In genomic region chr2:167962436-167963226, GRCh38 we compare ENCODE assay signal across 1 cellular context.
A peak's percentile ranks its signal among the peaks of the same experiment; 100 is the strongest.
TF ChIP-seq lines count a peak whose summit lies in the region.

No MANE protein-coding gene starts in this region.

TF ChIP-seq in K562, 482 proteins besides CTCF, POLR2A, EP300 and RAD21 (continued from another document and continues in another):
- TF ChIP-seq, protein P1, sequence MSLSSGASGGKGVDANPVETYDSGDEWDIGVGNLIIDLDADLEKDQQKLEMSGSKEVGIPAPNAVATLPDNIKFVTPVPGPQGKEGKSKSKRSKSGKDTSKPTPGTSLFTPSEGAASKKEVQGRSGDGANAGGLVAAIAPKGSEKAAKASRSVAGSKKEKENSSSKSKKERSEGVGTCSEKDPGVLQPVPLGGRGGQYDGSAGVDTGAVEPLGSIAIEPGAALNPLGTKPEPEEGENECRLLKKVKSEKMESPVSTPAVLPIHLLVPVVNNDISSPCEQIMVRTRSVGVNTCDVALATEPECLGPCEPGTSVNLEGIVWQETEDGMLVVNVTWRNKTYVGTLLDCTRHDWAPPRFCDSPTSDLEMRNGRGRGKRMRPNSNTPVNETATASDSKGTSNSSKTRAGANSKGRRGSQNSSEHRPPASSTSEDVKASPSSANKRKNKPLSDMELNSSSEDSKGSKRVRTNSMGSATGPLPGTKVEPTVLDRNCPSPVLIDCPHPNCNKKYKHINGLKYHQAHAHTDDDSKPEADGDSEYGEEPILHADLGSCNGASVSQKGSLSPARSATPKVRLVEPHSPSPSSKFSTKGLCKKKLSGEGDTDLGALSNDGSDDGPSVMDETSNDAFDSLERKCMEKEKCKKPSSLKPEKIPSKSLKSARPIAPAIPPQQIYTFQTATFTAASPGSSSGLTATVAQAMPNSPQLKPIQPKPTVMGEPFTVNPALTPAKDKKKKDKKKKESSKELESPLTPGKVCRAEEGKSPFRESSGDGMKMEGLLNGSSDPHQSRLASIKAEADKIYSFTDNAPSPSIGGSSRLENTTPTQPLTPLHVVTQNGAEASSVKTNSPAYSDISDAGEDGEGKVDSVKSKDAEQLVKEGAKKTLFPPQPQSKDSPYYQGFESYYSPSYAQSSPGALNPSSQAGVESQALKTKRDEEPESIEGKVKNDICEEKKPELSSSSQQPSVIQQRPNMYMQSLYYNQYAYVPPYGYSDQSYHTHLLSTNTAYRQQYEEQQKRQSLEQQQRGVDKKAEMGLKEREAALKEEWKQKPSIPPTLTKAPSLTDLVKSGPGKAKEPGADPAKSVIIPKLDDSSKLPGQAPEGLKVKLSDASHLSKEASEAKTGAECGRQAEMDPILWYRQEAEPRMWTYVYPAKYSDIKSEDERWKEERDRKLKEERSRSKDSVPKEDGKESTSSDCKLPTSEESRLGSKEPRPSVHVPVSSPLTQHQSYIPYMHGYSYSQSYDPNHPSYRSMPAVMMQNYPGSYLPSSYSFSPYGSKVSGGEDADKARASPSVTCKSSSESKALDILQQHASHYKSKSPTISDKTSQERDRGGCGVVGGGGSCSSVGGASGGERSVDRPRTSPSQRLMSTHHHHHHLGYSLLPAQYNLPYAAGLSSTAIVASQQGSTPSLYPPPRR (CRISPR knock-in tag; IDR thresholded peaks at IDR 0.05; ENCODE audit: borderline replicate concordance) = no peak
- TF ChIP-seq LARP7 (IDR thresholded peaks at IDR 0.05) (no peak), PRPF4 (IDR thresholded peaks at IDR 0.05; ENCODE audit: insufficient read depth, low read depth, low read length, poor library complexity, severe bottlenecking) (no peak), RFX1 (IDR thresholded peaks at IDR 0.05) (no peak), ZNF79 (CRISPR knock-in tag; IDR thresholded peaks at IDR 0.05; ENCODE audit: low read depth) (no peak), NCOA4 (IDR thresholded peaks at IDR 0.05; ENCODE audit: partially characterized antibody) (no peak), MYNN (IDR thresholded peaks at IDR 0.05) (no peak), MYNN (CRISPR knock-in tag; IDR thresholded peaks at IDR 0.05) (no peak), ELF1 (tag; IDR thresholded peaks at IDR 0.05) (no peak), PTRF (tag; IDR thresholded peaks at IDR 0.05) (no peak), ZNF696 (CRISPR knock-in tag; conservative IDR thresholded peaks at IDR 0.05) (no peak), TCFL5 (CRISPR knock-in tag; conservative IDR thresholded peaks at IDR 0.05) (no peak), ELK3 (CRISPR knock-in tag; IDR thresholded peaks at IDR 0.05) (no peak), DACH1 (IDR thresholded peaks at IDR 0.05; ENCODE audit: partially characterized antibody) (no peak), MTA1 (IDR thresholded peaks at IDR 0.05; ENCODE audit: borderline replicate concordance) (no peak; the same call in 1 of the 2 replicates), HOMEZ (CRISPR knock-in tag; IDR thresholded peaks at IDR 0.05) (no peak), PURB (CRISPR knock-in tag; IDR thresholded peaks at IDR 0.05; ENCODE audit: low read depth) (no peak), CEBPG (CRISPR knock-in tag; IDR thresholded peaks at IDR 0.05) (no peak), CEBPG (tag; conservative IDR thresholded peaks at IDR 0.05 in 1 of 2, IDR thresholded peaks at IDR 0.05 in 1 of 2) (peak; percentile 31 to 39; a peak in 2 of 4 replicates), MED1 (CRISPR knock-in tag; IDR thresholded peaks at IDR 0.05; ENCODE audit: borderline replicate concordance) (no peak), ZNF551 (CRISPR knock-in tag; IDR thresholded peaks at IDR 0.05) (no peak), ZNF639 (CRISPR knock-in tag; conservative IDR thresholded peaks at IDR 0.05 in 1 of 2, IDR thresholded peaks at IDR 0.05 in 1 of 2) (peak in 1 of 2 experiments; percentile 18; a peak in 1 of 4 replicates), RFX7 (CRISPR knock-in tag; IDR thresholded peaks at IDR 0.05) (no peak), ZNF785 (CRISPR knock-in tag; IDR thresholded peaks at IDR 0.05) (no peak), ZNF121 (CRISPR knock-in tag; conservative IDR thresholded peaks at IDR 0.05) (no peak), NFE2L1 (tag; IDR thresholded peaks at IDR 0.05; ENCODE audit: borderline replicate concordance, low read depth) (no peak), ETV5 (CRISPR knock-in tag; IDR thresholded peaks at IDR 0.05; ENCODE audit: low read depth) (no peak)
- TF ChIP-seq, protein P2, sequence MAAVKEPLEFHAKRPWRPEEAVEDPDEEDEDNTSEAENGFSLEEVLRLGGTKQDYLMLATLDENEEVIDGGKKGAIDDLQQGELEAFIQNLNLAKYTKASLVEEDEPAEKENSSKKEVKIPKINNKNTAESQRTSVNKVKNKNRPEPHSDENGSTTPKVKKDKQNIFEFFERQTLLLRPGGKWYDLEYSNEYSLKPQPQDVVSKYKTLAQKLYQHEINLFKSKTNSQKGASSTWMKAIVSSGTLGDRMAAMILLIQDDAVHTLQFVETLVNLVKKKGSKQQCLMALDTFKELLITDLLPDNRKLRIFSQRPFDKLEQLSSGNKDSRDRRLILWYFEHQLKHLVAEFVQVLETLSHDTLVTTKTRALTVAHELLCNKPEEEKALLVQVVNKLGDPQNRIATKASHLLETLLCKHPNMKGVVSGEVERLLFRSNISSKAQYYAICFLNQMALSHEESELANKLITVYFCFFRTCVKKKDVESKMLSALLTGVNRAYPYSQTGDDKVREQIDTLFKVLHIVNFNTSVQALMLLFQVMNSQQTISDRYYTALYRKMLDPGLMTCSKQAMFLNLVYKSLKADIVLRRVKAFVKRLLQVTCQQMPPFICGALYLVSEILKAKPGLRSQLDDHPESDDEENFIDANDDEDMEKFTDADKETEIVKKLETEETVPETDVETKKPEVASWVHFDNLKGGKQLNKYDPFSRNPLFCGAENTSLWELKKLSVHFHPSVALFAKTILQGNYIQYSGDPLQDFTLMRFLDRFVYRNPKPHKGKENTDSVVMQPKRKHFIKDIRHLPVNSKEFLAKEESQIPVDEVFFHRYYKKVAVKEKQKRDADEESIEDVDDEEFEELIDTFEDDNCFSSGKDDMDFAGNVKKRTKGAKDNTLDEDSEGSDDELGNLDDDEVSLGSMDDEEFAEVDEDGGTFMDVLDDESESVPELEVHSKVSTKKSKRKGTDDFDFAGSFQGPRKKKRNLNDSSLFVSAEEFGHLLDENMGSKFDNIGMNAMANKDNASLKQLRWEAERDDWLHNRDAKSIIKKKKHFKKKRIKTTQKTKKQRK (IDR thresholded peaks at IDR 0.05; ENCODE audit: borderline replicate concordance, low read depth, low read length) = no peak
- TF ChIP-seq, protein P3, sequence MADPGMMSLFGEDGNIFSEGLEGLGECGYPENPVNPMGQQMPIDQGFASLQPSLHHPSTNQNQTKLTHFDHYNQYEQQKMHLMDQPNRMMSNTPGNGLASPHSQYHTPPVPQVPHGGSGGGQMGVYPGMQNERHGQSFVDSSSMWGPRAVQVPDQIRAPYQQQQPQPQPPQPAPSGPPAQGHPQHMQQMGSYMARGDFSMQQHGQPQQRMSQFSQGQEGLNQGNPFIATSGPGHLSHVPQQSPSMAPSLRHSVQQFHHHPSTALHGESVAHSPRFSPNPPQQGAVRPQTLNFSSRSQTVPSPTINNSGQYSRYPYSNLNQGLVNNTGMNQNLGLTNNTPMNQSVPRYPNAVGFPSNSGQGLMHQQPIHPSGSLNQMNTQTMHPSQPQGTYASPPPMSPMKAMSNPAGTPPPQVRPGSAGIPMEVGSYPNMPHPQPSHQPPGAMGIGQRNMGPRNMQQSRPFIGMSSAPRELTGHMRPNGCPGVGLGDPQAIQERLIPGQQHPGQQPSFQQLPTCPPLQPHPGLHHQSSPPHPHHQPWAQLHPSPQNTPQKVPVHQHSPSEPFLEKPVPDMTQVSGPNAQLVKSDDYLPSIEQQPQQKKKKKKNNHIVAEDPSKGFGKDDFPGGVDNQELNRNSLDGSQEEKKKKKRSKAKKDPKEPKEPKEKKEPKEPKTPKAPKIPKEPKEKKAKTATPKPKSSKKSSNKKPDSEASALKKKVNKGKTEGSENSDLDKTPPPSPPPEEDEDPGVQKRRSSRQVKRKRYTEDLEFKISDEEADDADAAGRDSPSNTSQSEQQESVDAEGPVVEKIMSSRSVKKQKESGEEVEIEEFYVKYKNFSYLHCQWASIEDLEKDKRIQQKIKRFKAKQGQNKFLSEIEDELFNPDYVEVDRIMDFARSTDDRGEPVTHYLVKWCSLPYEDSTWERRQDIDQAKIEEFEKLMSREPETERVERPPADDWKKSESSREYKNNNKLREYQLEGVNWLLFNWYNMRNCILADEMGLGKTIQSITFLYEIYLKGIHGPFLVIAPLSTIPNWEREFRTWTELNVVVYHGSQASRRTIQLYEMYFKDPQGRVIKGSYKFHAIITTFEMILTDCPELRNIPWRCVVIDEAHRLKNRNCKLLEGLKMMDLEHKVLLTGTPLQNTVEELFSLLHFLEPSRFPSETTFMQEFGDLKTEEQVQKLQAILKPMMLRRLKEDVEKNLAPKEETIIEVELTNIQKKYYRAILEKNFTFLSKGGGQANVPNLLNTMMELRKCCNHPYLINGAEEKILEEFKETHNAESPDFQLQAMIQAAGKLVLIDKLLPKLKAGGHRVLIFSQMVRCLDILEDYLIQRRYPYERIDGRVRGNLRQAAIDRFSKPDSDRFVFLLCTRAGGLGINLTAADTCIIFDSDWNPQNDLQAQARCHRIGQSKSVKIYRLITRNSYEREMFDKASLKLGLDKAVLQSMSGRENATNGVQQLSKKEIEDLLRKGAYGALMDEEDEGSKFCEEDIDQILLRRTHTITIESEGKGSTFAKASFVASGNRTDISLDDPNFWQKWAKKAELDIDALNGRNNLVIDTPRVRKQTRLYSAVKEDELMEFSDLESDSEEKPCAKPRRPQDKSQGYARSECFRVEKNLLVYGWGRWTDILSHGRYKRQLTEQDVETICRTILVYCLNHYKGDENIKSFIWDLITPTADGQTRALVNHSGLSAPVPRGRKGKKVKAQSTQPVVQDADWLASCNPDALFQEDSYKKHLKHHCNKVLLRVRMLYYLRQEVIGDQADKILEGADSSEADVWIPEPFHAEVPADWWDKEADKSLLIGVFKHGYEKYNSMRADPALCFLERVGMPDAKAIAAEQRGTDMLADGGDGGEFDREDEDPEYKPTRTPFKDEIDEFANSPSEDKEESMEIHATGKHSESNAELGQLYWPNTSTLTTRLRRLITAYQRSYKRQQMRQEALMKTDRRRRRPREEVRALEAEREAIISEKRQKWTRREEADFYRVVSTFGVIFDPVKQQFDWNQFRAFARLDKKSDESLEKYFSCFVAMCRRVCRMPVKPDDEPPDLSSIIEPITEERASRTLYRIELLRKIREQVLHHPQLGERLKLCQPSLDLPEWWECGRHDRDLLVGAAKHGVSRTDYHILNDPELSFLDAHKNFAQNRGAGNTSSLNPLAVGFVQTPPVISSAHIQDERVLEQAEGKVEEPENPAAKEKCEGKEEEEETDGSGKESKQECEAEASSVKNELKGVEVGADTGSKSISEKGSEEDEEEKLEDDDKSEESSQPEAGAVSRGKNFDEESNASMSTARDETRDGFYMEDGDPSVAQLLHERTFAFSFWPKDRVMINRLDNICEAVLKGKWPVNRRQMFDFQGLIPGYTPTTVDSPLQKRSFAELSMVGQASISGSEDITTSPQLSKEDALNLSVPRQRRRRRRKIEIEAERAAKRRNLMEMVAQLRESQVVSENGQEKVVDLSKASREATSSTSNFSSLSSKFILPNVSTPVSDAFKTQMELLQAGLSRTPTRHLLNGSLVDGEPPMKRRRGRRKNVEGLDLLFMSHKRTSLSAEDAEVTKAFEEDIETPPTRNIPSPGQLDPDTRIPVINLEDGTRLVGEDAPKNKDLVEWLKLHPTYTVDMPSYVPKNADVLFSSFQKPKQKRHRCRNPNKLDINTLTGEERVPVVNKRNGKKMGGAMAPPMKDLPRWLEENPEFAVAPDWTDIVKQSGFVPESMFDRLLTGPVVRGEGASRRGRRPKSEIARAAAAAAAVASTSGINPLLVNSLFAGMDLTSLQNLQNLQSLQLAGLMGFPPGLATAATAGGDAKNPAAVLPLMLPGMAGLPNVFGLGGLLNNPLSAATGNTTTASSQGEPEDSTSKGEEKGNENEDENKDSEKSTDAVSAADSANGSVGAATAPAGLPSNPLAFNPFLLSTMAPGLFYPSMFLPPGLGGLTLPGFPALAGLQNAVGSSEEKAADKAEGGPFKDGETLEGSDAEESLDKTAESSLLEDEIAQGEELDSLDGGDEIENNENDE (IDR thresholded peaks at IDR 0.05; ENCODE audit: low read depth, low read length) = no peak
- TF ChIP-seq, protein P4, sequence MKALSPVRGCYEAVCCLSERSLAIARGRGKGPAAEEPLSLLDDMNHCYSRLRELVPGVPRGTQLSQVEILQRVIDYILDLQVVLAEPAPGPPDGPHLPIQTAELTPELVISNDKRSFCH (CRISPR knock-in tag; IDR thresholded peaks at IDR 0.05) = no peak
- TF ChIP-seq, protein P4 (tag; IDR thresholded peaks at IDR 0.05) = peak; percentile 26; the same call in 1 of the 2 replicates
- TF ChIP-seq, protein P5, sequence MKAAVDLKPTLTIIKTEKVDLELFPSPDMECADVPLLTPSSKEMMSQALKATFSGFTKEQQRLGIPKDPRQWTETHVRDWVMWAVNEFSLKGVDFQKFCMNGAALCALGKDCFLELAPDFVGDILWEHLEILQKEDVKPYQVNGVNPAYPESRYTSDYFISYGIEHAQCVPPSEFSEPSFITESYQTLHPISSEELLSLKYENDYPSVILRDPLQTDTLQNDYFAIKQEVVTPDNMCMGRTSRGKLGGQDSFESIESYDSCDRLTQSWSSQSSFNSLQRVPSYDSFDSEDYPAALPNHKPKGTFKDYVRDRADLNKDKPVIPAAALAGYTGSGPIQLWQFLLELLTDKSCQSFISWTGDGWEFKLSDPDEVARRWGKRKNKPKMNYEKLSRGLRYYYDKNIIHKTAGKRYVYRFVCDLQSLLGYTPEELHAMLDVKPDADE (conservative IDR thresholded peaks at IDR 0.05; ENCODE audit: control insufficient read depth, low read depth, low read length) = no peak
